8 cellular contexts compared by ENCODE assay signal in the genomic region with DNA sequence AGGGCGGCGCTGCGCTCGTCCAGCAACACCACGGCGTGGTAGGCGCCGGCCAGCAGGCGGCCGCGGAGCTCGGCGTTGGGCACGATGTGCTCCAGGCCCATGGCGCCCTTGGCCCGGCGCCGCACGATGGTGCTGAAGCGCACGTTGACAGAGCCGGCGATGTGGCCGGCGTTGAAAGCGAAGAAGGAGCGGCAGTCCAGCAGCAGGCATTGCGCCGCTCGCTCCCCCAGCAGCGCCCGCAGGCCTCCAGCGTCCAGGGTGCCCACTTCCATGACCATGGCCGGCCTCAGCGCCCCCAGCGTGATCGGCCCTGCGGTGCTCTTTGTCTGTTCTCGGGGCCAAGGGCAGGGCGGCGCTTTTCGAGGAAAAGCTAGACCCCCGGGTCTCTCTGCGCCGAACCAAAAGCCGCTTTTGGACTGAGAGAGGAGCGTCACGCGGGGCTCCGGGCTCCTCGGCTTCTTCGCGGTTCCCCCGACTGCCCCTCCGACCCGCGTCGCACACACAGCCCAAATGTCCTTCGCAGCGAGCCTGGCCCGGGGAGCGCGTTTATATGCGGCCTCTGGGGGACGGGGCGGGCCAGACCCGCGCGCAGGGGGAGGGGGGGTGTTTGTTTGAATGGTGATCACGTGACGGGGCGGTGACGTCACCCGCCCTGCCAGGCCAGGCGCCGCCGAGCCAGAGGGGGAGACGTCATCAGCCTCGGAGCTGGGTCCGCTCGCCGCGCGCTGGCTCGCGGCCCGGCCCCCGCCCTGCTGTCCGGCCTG. TPM values are rescaled to one million over a fixed set of nuclear protein-coding genes. Genes with fewer than 3 reads are reported as not detected.
A peak's percentile ranks its signal among the peaks of the same experiment; 100 is the strongest.
DNase-seq lines count a peak whose midpoint lies in the region; ATAC-seq and TF ChIP-seq lines count a peak whose summit lies in the region.

A gene with protein sequence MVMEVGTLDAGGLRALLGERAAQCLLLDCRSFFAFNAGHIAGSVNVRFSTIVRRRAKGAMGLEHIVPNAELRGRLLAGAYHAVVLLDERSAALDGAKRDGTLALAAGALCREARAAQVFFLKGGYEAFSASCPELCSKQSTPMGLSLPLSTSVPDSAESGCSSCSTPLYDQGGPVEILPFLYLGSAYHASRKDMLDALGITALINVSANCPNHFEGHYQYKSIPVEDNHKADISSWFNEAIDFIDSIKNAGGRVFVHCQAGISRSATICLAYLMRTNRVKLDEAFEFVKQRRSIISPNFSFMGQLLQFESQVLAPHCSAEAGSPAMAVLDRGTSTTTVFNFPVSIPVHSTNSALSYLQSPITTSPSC (minus strand): TSS at position 521 of the 764 bp plus-strand sequence. CDS start 243 bp downstream, at position 278.

- H3K4me1 ChIP-seq in HEK293 (ENCODE audit: control insufficient read depth, insufficient read depth, low read length) (peaks cover 19% of the 10 kb centered on the region; the same call in 1 of the 2 replicates), gastroesophageal sphincter (peaks cover 0 to 58% (median 20%) of the 10 kb centered on the region in 3 donors)

- peaks cover 0 to 30% of the 10 kb centered on the region in 2 experiments; a peak in 1 of 3 replicates for H3K36me3 ChIP-seq in HEK293 (ENCODE audit: control insufficient read depth in 2 of 2, insufficient read depth in 1 of 2, low read length in 2 of 2)
- H3K36me3 ChIP-seq in gastroesophageal sphincter = peaks cover 6 to 31% of the 10 kb centered on the region in 2 donors

- peak; percentile 24 for TF ChIP-seq EP300 in gastroesophageal sphincter (IDR thresholded peaks at IDR 0.05)

- peak; percentile 100 for TF ChIP-seq POLR2A in gastroesophageal sphincter (IDR thresholded peaks at IDR 0.05)

- H3K9me3 ChIP-seq in HEK293 (ENCODE audit: control insufficient read depth, insufficient read depth, low read depth, low read length) = no peaks in the 10 kb centered on the region
- no peaks in the 10 kb centered on the region for H3K9me3 ChIP-seq in gastroesophageal sphincter

- H3K27me3 ChIP-seq in gastroesophageal sphincter = no peaks in the 10 kb centered on the region

- H3K4me3 ChIP-seq in HEK293 (ENCODE audit: low read depth, low read length) = peak within 1 kb of the TSS; percentile 89
- peak within 1 kb of the TSS; percentile 69 to 72 for H3K4me3 ChIP-seq in gastroesophageal sphincter

- peak; percentile 68 for ATAC-seq in gastroesophageal sphincter

- peak; percentile 99 for TF ChIP-seq CTCF in HEK293 (tag by site-specific recombination; IDR thresholded peaks at IDR 0.05)
- peak in 3 of 4 experiments; percentile 43 to 79 (median 68) for TF ChIP-seq CTCF in gastroesophageal sphincter (IDR thresholded peaks at IDR 0.05)

- DNase-seq in GM04504 (ENCODE audit: low read depth) (peak; percentile 97), MV-4-11 (lab: John Stamatoyannopoulos, UW) (peak; percentile 76), SK-N-DZ (ENCODE audit: low spot score) (peak; percentile 95), nucleus accumbens (lab: John Stamatoyannopoulos, UW) (peak; percentile 76 to 99 (median 97)), substantia nigra (lab: John Stamatoyannopoulos, UW) (peak; percentile 82 to 100 (median 98))
- DNase-seq in activated naive CD4-positive, alpha-beta T cell treated with anti-CD3 and anti-CD28 coated beads, Interleukin-2, amount 50 U/mL, for 16 hours = peak; percentile 98

- peak within 1 kb of the TSS; percentile 95 for H3K27ac ChIP-seq in HEK293 (ENCODE audit: extremely low read depth, low read depth, low read length)
- H3K27ac ChIP-seq in gastroesophageal sphincter = peak within 1 kb of the TSS; percentile 95 to 99 (median 97)
- H3K27ac ChIP-seq in substantia nigra (ENCODE audit: low read depth, low read length, poor library complexity, severe bottlenecking) = peak within 1 kb of the TSS; percentile 99

- POLR2A ChIA-PET in HEK293 (lab: Yijun Ruan, JAX) = interaction anchor here (0.5 to 7.5 kb wide), 54 partner anchors 10 to 1625 kb away, joined by 3 to 89 read pairs (median 5); a partner anchor contains a TSS

- CTCF ChIA-PET in HEK293 (lab: Yijun Ruan, JAX) = interaction anchor here (0.6 to 4.8 kb wide), 8 partner anchors 18 to 169 kb away, joined by 3 to 45 read pairs (median 5); no protein-coding TSS in a partner anchor

- WGBS in gastroesophageal sphincter (ENCODE audit: low coverage in 1 of 2), 2 donors = no CpG with 5 or more reads among the region's 89 CpGs

TF ChIP-seq in HEK293, 187 proteins besides CTCF, POLR2A, EP300 and RAD21 (continues in another document):
- TF ChIP-seq GLI4 (tag by site-specific recombination; IDR thresholded peaks at IDR 0.05) = 0 out of 2 replicates have a peak, but pooled peaks have one; percentile 53
- TF ChIP-seq ZFP41 (tag by site-specific recombination; IDR thresholded peaks at IDR 0.05; ENCODE audit: borderline replicate concordance) = peak; percentile 67; the same call in 1 of the 2 replicates
- TF ChIP-seq, protein P1, sequence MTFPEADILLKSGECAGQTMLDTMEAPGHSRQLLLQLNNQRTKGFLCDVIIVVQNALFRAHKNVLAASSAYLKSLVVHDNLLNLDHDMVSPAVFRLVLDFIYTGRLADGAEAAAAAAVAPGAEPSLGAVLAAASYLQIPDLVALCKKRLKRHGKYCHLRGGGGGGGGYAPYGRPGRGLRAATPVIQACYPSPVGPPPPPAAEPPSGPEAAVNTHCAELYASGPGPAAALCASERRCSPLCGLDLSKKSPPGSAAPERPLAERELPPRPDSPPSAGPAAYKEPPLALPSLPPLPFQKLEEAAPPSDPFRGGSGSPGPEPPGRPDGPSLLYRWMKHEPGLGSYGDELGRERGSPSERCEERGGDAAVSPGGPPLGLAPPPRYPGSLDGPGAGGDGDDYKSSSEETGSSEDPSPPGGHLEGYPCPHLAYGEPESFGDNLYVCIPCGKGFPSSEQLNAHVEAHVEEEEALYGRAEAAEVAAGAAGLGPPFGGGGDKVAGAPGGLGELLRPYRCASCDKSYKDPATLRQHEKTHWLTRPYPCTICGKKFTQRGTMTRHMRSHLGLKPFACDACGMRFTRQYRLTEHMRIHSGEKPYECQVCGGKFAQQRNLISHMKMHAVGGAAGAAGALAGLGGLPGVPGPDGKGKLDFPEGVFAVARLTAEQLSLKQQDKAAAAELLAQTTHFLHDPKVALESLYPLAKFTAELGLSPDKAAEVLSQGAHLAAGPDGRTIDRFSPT (tag by site-specific recombination; IDR thresholded peaks at IDR 0.05) = peak; percentile 87
- TF ChIP-seq, protein P2, sequence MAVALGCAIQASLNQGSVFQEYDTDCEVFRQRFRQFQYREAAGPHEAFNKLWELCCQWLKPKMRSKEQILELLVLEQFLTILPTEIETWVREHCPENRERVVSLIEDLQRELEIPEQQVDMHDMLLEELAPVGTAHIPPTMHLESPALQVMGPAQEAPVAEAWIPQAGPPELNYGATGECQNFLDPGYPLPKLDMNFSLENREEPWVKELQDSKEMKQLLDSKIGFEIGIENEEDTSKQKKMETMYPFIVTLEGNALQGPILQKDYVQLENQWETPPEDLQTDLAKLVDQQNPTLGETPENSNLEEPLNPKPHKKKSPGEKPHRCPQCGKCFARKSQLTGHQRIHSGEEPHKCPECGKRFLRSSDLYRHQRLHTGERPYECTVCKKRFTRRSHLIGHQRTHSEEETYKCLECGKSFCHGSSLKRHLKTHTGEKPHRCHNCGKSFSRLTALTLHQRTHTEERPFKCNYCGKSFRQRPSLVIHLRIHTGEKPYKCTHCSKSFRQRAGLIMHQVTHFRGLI (tag by site-specific recombination; IDR thresholded peaks at IDR 0.05) = no peak; the same call in 1 of the 2 replicates
- TF ChIP-seq ZNF366 (tag by site-specific recombination; conservative IDR thresholded peaks at IDR 0.05) = no peak; the same call in 1 of the 2 replicates
- no peak for TF ChIP-seq ZNF785 (tag by site-specific recombination; IDR thresholded peaks at IDR 0.05)
- no peak for TF ChIP-seq ZNF510 (tag by site-specific recombination; IDR thresholded peaks at IDR 0.05; ENCODE audit: insufficient replicate concordance)
- TF ChIP-seq, protein P3, sequence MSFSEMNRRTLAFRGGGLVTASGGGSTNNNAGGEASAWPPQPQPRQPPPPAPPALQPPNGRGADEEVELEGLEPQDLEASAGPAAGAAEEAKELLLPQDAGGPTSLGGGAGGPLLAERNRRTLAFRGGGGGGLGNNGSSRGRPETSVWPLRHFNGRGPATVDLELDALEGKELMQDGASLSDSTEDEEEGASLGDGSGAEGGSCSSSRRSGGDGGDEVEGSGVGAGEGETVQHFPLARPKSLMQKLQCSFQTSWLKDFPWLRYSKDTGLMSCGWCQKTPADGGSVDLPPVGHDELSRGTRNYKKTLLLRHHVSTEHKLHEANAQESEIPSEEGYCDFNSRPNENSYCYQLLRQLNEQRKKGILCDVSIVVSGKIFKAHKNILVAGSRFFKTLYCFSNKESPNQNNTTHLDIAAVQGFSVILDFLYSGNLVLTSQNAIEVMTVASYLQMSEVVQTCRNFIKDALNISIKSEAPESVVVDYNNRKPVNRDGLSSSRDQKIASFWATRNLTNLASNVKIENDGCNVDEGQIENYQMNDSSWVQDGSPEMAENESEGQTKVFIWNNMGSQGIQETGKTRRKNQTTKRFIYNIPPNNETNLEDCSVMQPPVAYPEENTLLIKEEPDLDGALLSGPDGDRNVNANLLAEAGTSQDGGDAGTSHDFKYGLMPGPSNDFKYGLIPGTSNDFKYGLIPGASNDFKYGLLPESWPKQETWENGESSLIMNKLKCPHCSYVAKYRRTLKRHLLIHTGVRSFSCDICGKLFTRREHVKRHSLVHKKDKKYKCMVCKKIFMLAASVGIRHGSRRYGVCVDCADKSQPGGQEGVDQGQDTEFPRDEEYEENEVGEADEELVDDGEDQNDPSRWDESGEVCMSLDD (tag by site-specific recombination; IDR thresholded peaks at IDR 0.05) = peak; percentile 73
- no peak for TF ChIP-seq ZBTB17 (tag by site-specific recombination; IDR thresholded peaks at IDR 0.05)
- no peak for TF ChIP-seq ZNF670 (tag by site-specific recombination; IDR thresholded peaks at IDR 0.05; ENCODE audit: low read depth)

RNA-seq across cellular contexts. Expression of the gene that starts here (rescaled TPM):
- polyA plus RNA-seq in SK-N-DZ (2014; cell fraction: cytosol; rRNA removed) = 22.7 and 24.2 TPM in 2 replicates
- 28.9 and 31.9 TPM in 2 replicates for polyA plus RNA-seq in SK-N-DZ (2014; cell fraction: nucleus; rRNA removed)
- total RNA-seq in gastroesophageal sphincter = 100 to 1,000 TPM; 488 to 965 (median 649) TPM

Comparison
In these comparisons a context has a peak if more than half of its experiments do, and no peak if none do; other contexts are left out.
1. Peak in every context shown above with its lines: DNase-seq, ATAC-seq, H3K4me3 ChIP-seq and H3K27ac ChIP-seq.